ENCODE assay signal across 22 cellular contexts in genomic region chr3:76025561-76025960, GRCh38.
"Had no signal": no experiment of that assay in that cellular context is flagged by ENCODE, and none has a peak within 500 bp of the region (broad histone marks: within the 10 kb centered on the region; RNA-seq: fewer than 3 reads in every experiment).

No MANE protein-coding gene starts in this region.

- H3K36me3 ChIP-seq: heart left ventricle, neural progenitor cell, ovary, right atrium auricular region, sigmoid colon, stomach, thoracic aorta, transverse colon had no signal

- DNase-seq: effector CD4-positive, alpha-beta T cell; endodermal cell; erythroblast; foreskin keratinocyte; heart left ventricle; hippocampal formation; islet precursor cell; nucleus accumbens; ovary; sigmoid colon; stimulated activated CD4-positive, alpha-beta T cell treated with anti-CD3 and anti-CD28 coated beads, Interleukin-12 subunit alpha, Interleukin-12 subunit beta, amount 100 ng/mL, for 4 hours; stimulated activated naive CD4-positive, alpha-beta T cell; stomach; substantia nigra; transverse colon had no signal

- ATAC-seq: foreskin keratinocyte; heart left ventricle; left lobe of liver; natural killer cell treated with Interleukin-12 subunit alpha and Interleukin-12 subunit beta and Interleukin-15 and Interleukin-18, amount 100 ng/mL, for 72 hours had no signal

- H3K27me3 ChIP-seq: foreskin keratinocyte, heart left ventricle, neural progenitor cell, ovary, right atrium auricular region, sigmoid colon, stomach, transverse colon had no signal

- H3K9ac ChIP-seq: neural progenitor cell had no signal

- H3K4me3 ChIP-seq: coronary artery, heart left ventricle, neural progenitor cell, ovary, right atrium auricular region, sigmoid colon, skin epidermis, stomach, thoracic aorta, transverse colon had no signal

- H3K9me3 ChIP-seq: ovary, right atrium auricular region, sigmoid colon, thoracic aorta, transverse colon had no signal

- H3K4me1 ChIP-seq: foreskin keratinocyte, heart left ventricle, neural progenitor cell, right atrium auricular region, sigmoid colon, stomach, transverse colon had no signal

- H3K27ac ChIP-seq: coronary artery, foreskin keratinocyte, heart left ventricle, neural progenitor cell, ovary, right atrium auricular region, sigmoid colon, skin epidermis, stomach, thoracic aorta, transverse colon had no signal
